Comparison of ENCODE assay signal across 10 cellular contexts in the genomic region with DNA sequence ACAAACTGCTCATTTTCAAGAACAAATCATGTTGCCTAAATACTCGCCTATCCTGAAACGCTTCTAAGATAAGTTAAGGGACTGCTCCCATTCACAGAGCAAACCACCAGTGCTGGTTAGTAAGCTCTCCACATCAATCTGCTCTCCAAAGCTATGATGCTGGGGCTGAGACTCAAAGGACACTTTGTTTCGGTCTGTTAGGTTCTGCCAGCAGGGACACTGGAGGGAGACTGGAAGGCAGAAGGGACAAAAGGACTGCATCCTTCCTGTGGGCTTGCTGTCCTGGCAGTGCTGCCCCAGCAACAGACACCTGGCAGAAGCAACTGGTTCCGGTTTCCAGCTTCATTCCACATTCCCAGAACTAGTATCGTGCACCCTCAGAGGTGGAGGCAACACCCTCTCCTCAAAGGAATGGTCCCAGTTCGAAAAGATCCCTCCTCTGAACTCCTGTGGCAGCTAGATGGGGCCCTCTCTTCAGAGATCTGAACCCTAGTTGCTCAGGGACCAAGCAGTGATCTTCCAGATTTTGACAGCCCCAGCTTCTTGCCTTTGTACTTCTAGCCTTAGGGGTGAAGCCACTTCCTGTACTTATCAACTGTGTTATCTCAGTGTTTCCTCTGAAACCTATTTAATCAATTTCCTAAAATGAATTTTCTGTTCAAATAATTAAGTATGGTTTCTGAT.
A peak's percentile ranks its signal among the peaks of the same experiment; 100 is the strongest.
DNase-seq lines count a peak whose midpoint lies in the region; ATAC-seq and TF ChIP-seq lines count a peak whose summit lies in the region.
"Had no signal": no experiment of that assay in that cellular context is flagged by ENCODE, and none has a peak within 500 bp of the region (broad histone marks: within the 10 kb centered on the region; RNA-seq: fewer than 3 reads in every experiment).

No MANE protein-coding gene starts in this region.

- TF ChIP-seq CTCF in OCI-LY7 (conservative IDR thresholded peaks at IDR 0.05; ENCODE audit: low read length), result no peak

- no peaks in the 10 kb centered on the region for H3K9me2 ChIP-seq in OCI-LY7 (ENCODE audit: insufficient read depth, low read length)

- H2AFZ ChIP-seq in OCI-LY7 (ENCODE audit: low read length), result no peak overlapping the region

- CTCF ChIA-PET in OCI-LY7 (lab: Charles Lee; ENCODE audit: unreplicated experiment), result no interaction called here

- DNase-seq in OCI-LY7 (ENCODE audit: low spot score) (peak; percentile 12), HK-2 (ENCODE audit: unreplicated experiment) (no peak), occipital lobe (lab: John Stamatoyannopoulos, UW) (no peak), NCI-H2196 (lab: John Stamatoyannopoulos, UW; ENCODE audit: unreplicated experiment) (no peak)
- DNase-seq in activated naive CD8-positive, alpha-beta T cell treated with anti-CD3 and anti-CD28 coated beads, Interleukin-2, amount 50 U/mL, for 24 hours, result no peak
- DNase-seq: NCI-H2171 treated with DMSO at 0.1 percent for 48 hours had no signal

- peaks cover 18 to 42% (median 32%) of the 10 kb centered on the region in 10 experiments for H3K4me1 ChIP-seq in BLaER1 treated with 17β-estradiol and CSF1 and Interleukin-3, amounts not matched to agents 10 nM and 100 nM
- peaks cover 32% of the 10 kb centered on the region for H3K4me1 ChIP-seq in OCI-LY7 (ENCODE audit: insufficient read depth, low read length, poor library complexity, severe bottlenecking)
- H3K4me1 ChIP-seq: breast epithelium had no signal

- no peaks in the 10 kb centered on the region for H3K9me3 Mint-ChIP-seq in activated naive CD8-positive, alpha-beta T cell treated with anti-CD3 and anti-CD28 coated beads, Interleukin-2, amount 50 U/mL, for 24 hours

- no TSS peak for BruUV-seq in OCI-LY7 (replicated peaks; lab: Mats Ljungman, UMichigan)

- H3K36me3 Mint-ChIP-seq in activated naive CD8-positive, alpha-beta T cell treated with anti-CD3 and anti-CD28 coated beads, Interleukin-2, amount 50 U/mL, for 24 hours (ENCODE audit: low read depth), result peaks cover 77% of the 10 kb centered on the region

- H3K36me3 ChIP-seq in BLaER1 treated with 17β-estradiol and CSF1 and Interleukin-3, amounts not matched to agents 10 nM and 100 nM, result peaks cover 73 to 96% (median 78%) of the 10 kb centered on the region in 11 experiments
- peaks cover 76% of the 10 kb centered on the region for H3K36me3 ChIP-seq in OCI-LY7 (ENCODE audit: insufficient read depth, low read length)
- H3K36me3 ChIP-seq: breast epithelium had no signal

- H4K20me1 ChIP-seq in BLaER1 treated with 17β-estradiol and CSF1 and Interleukin-3, amounts not matched to agents 10 nM and 100 nM, result peaks cover 0 to 97% (median 17%) of the 10 kb centered on the region in 11 experiments; a peak in 15 of 22 replicates
- no peaks in the 10 kb centered on the region for H4K20me1 ChIP-seq in OCI-LY7 (ENCODE audit: insufficient read depth, low read length)

- H3K9me3 ChIP-seq in BLaER1 treated with 17β-estradiol and CSF1 and Interleukin-3, amounts not matched to agents 10 nM and 100 nM (replicated peaks in 1 of 11), result no peaks in the 10 kb centered on the region
- H3K9me3 ChIP-seq in OCI-LY7 (ENCODE audit: low read length), result no peaks in the 10 kb centered on the region
- H3K9me3 ChIP-seq: breast epithelium had no signal

- intact Hi-C loops in OCI-LY7 (cut with micrococcal nuclease; ENCODE audit: unreplicated experiment), result no loop called here

- peaks cover 16% of the 10 kb centered on the region for H3K79me2 ChIP-seq in OCI-LY7 (ENCODE audit: insufficient read depth, low read depth, low read length)

- peak overlapping the region in 9 of 11 experiments; percentile 5 to 38 (median 21); a peak in 6 of 22 replicates for H3K27ac ChIP-seq in BLaER1 treated with 17β-estradiol and CSF1 and Interleukin-3, amounts not matched to agents 10 nM and 100 nM
- H3K27ac ChIP-seq in OCI-LY7 (ENCODE audit: low read depth, low read length, poor library complexity, severe bottlenecking), result no peak overlapping the region
- H3K27ac ChIP-seq in layer of hippocampus (ENCODE audit: low read depth, low read length), result peak overlapping the region; percentile 3
- H3K27ac ChIP-seq: breast epithelium had no signal

- peak overlapping the region; percentile 37 for H3K27ac Mint-ChIP-seq in activated naive CD8-positive, alpha-beta T cell treated with anti-CD3 and anti-CD28 coated beads, Interleukin-2, amount 50 U/mL, for 24 hours

- H3K9ac ChIP-seq in BLaER1 treated with 17β-estradiol and CSF1 and Interleukin-3, amounts not matched to agents 10 nM and 100 nM, result peak overlapping the region in 2 of 11 experiments; percentile 17 to 21; a peak in 1 of 22 replicates

- peaks cover 56% of the 10 kb centered on the region for H3K4me1 Mint-ChIP-seq in activated naive CD8-positive, alpha-beta T cell treated with anti-CD3 and anti-CD28 coated beads, Interleukin-2, amount 50 U/mL, for 24 hours

- H3K27me3 ChIP-seq in BLaER1 treated with 17β-estradiol and CSF1 and Interleukin-3, amounts not matched to agents 10 nM and 100 nM, result no peaks in the 10 kb centered on the region
- no peaks in the 10 kb centered on the region for H3K27me3 ChIP-seq in layer of hippocampus (ENCODE audit: control insufficient read depth, insufficient read depth, low read length)
- H3K27me3 ChIP-seq: breast epithelium had no signal

- ATAC-seq in activated naive CD8-positive, alpha-beta T cell treated with anti-CD3 and anti-CD28 coated beads, Interleukin-2, amount 50 U/mL, for 24 hours, result no peak
- no peak for ATAC-seq in GM18519 (IDR thresholded peaks at IDR 0.05; ENCODE audit: low FRiP score, unreplicated experiment)

- peak overlapping the region in 8 of 11 experiments; percentile 5 to 47 (median 26); a peak in 12 of 22 replicates for H3K4me2 ChIP-seq in BLaER1 treated with 17β-estradiol and CSF1 and Interleukin-3, amounts not matched to agents 10 nM and 100 nM
- H3K4me2 ChIP-seq in OCI-LY7 (ENCODE audit: low read length), result no peak overlapping the region

- H3K4me3 ChIP-seq in BLaER1 treated with 17β-estradiol and CSF1 and Interleukin-3, amounts not matched to agents 10 nM and 100 nM, result no peak overlapping the region
- no peak overlapping the region for H3K4me3 ChIP-seq in OCI-LY7 (ENCODE audit: low read depth, low read length, poor library complexity, severe bottlenecking)
- H3K4me3 ChIP-seq: breast epithelium had no signal

- POLR2A ChIA-PET in OCI-LY7 (lab: Charles Lee), result no interaction called here

- no peaks in the 10 kb centered on the region for H3K27me3 Mint-ChIP-seq in activated naive CD8-positive, alpha-beta T cell treated with anti-CD3 and anti-CD28 coated beads, Interleukin-2, amount 50 U/mL, for 24 hours

- H3K4me3 Mint-ChIP-seq in activated naive CD8-positive, alpha-beta T cell treated with anti-CD3 and anti-CD28 coated beads, Interleukin-2, amount 50 U/mL, for 24 hours, result no peak overlapping the region
